Comparison of ENCODE assay signal across 1 cellular context in genomic region chr10:121374121-121374520, GRCh38.
TF ChIP-seq lines count a peak whose summit lies in the region.

No MANE protein-coding gene starts in this region.

TF ChIP-seq in HCT116, 20 proteins besides CTCF, POLR2A, EP300 and RAD21:
- TF ChIP-seq EZH2phosphoT487 (IDR thresholded peaks at IDR 0.05; ENCODE audit: borderline replicate concordance) (no peak), REST (IDR thresholded peaks at IDR 0.05; ENCODE audit: low read depth) (no peak), SRF (IDR thresholded peaks at IDR 0.05; ENCODE audit: low read depth) (no peak), FOSL1 (IDR thresholded peaks at IDR 0.05; ENCODE audit: low read depth) (no peak), TCF7L2 (IDR thresholded peaks at IDR 0.05; ENCODE audit: borderline replicate concordance, extremely low read depth, insufficient read depth, insufficient read length) (no peak), EGR1 (IDR thresholded peaks at IDR 0.05; ENCODE audit: low read depth) (no peak), EZH2 (IDR thresholded peaks at IDR 0.05) (no peak)
